ENCODE assay signal across 1 cellular context in the genomic region with DNA sequence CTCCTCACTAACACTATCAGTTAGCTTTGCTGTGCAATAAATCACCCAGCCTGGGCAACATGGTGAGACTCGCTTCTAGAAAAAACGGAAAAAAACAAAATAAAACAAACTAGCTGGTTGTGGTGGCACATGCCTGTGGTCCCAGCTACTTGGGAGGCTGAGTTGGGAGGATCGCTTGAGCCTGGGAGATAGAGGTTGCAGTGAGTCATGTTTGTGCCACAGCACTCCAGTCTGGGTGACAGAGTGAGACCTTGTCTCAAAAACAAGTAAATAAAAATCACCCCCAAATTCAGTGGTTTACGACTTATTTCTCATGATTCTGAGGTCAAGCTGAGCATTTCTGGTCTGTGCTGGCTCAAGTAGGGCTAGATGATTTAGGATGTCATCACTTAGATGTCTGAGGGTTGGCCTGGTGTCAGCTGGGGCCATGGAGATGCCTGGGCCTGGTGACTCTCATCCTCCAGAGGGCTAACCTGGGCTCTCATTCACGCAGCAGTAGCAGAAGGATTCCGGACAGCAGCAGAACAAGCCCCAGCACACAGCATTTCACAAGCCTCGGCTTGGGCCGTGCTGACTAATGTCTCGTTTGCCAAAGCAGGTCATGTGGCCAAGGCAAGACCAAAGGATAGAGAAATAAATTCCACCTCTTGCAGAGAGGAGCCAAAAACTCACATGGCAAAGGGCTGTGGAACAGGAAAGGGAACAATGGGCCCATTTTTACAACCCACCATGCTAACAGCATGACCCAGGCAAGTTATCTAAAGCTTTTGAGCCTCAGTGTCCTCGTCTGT.
A peak's percentile ranks its signal among the peaks of the same experiment; 100 is the strongest.
TF ChIP-seq lines count a peak whose summit lies in the region.

No MANE protein-coding gene starts in this region.

TF ChIP-seq in HepG2, 621 proteins besides CTCF, POLR2A, EP300 and RAD21 (continued from another document and continues in another):
- no peak for TF ChIP-seq KIAA2018 (CRISPR knock-in tag; IDR thresholded peaks at IDR 0.05; ENCODE audit: borderline replicate concordance)
- TF ChIP-seq FOXM1 (CRISPR knock-in tag; IDR thresholded peaks at IDR 0.05), result no peak
- no peak for TF ChIP-seq NFIC (IDR thresholded peaks at IDR 0.05; ENCODE audit: low read length)
- peak; percentile 66; the same call in 1 of the 2 replicates for TF ChIP-seq HNF1B (CRISPR knock-in tag; IDR thresholded peaks at IDR 0.05)
- no peak for TF ChIP-seq ZNF747 (CRISPR knock-in tag; IDR thresholded peaks at IDR 0.05; ENCODE audit: borderline replicate concordance)
- no peak for TF ChIP-seq ZNF10 (CRISPR knock-in tag; IDR thresholded peaks at IDR 0.05; ENCODE audit: borderline replicate concordance, low read depth)
- TF ChIP-seq ZBTB21 (CRISPR knock-in tag; IDR thresholded peaks at IDR 0.05), result no peak
- no peak for TF ChIP-seq ZSCAN12 (CRISPR knock-in tag; IDR thresholded peaks at IDR 0.05)
- TF ChIP-seq, protein P1, sequence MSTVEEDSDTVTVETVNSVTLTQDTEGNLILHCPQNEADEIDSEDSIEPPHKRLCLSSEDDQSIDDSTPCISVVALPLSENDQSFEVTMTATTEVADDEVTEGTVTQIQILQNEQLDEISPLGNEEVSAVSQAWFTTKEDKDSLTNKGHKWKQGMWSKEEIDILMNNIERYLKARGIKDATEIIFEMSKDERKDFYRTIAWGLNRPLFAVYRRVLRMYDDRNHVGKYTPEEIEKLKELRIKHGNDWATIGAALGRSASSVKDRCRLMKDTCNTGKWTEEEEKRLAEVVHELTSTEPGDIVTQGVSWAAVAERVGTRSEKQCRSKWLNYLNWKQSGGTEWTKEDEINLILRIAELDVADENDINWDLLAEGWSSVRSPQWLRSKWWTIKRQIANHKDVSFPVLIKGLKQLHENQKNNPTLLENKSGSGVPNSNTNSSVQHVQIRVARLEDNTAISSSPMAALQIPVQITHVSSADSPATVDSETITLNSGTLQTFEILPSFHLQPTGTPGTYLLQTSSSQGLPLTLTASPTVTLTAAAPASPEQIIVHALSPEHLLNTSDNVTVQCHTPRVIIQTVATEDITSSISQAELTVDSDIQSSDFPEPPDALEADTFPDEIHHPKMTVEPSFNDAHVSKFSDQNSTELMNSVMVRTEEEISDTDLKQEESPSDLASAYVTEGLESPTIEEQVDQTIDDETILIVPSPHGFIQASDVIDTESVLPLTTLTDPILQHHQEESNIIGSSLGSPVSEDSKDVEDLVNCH (CRISPR knock-in tag; IDR thresholded peaks at IDR 0.05), result no peak
- no peak for TF ChIP-seq SRF (IDR thresholded peaks at IDR 0.05; ENCODE audit: low read depth, low read length)
- TF ChIP-seq ZNF552 (CRISPR knock-in tag; IDR thresholded peaks at IDR 0.05; ENCODE audit: borderline replicate concordance), result no peak
- TF ChIP-seq ZMAT3 (CRISPR knock-in tag; conservative IDR thresholded peaks at IDR 0.05), result no peak
- TF ChIP-seq MEIS1 (CRISPR knock-in tag; IDR thresholded peaks at IDR 0.05; ENCODE audit: borderline replicate concordance), result no peak
- TF ChIP-seq, protein P2, sequence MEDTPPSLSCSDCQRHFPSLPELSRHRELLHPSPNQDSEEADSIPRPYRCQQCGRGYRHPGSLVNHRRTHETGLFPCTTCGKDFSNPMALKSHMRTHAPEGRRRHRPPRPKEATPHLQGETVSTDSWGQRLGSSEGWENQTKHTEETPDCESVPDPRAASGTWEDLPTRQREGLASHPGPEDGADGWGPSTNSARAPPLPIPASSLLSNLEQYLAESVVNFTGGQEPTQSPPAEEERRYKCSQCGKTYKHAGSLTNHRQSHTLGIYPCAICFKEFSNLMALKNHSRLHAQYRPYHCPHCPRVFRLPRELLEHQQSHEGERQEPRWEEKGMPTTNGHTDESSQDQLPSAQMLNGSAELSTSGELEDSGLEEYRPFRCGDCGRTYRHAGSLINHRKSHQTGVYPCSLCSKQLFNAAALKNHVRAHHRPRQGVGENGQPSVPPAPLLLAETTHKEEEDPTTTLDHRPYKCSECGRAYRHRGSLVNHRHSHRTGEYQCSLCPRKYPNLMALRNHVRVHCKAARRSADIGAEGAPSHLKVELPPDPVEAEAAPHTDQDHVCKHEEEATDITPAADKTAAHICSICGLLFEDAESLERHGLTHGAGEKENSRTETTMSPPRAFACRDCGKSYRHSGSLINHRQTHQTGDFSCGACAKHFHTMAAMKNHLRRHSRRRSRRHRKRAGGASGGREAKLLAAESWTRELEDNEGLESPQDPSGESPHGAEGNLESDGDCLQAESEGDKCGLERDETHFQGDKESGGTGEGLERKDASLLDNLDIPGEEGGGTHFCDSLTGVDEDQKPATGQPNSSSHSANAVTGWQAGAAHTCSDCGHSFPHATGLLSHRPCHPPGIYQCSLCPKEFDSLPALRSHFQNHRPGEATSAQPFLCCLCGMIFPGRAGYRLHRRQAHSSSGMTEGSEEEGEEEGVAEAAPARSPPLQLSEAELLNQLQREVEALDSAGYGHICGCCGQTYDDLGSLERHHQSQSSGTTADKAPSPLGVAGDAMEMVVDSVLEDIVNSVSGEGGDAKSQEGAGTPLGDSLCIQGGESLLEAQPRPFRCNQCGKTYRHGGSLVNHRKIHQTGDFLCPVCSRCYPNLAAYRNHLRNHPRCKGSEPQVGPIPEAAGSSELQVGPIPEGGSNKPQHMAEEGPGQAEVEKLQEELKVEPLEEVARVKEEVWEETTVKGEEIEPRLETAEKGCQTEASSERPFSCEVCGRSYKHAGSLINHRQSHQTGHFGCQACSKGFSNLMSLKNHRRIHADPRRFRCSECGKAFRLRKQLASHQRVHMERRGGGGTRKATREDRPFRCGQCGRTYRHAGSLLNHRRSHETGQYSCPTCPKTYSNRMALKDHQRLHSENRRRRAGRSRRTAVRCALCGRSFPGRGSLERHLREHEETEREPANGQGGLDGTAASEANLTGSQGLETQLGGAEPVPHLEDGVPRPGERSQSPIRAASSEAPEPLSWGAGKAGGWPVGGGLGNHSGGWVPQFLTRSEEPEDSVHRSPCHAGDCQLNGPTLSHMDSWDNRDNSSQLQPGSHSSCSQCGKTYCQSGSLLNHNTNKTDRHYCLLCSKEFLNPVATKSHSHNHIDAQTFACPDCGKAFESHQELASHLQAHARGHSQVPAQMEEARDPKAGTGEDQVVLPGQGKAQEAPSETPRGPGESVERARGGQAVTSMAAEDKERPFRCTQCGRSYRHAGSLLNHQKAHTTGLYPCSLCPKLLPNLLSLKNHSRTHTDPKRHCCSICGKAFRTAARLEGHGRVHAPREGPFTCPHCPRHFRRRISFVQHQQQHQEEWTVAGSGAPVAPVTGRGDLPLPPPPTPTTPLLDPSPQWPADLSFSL (CRISPR knock-in tag; IDR thresholded peaks at IDR 0.05), result no peak
- no peak for TF ChIP-seq SSRP1 (CRISPR knock-in tag; IDR thresholded peaks at IDR 0.05)
- TF ChIP-seq YEATS2 (CRISPR knock-in tag; IDR thresholded peaks at IDR 0.05; ENCODE audit: borderline replicate concordance), result 0 out of 2 replicates have a peak, but pooled peaks have one; percentile 20
- TF ChIP-seq MIER2 (CRISPR knock-in tag; IDR thresholded peaks at IDR 0.05), result no peak
- TF ChIP-seq DMAP1 (CRISPR knock-in tag; IDR thresholded peaks at IDR 0.05), result 0 out of 2 replicates have a peak, but pooled peaks have one; percentile 20
- no peak for TF ChIP-seq FOXC1 (CRISPR knock-in tag; IDR thresholded peaks at IDR 0.05; ENCODE audit: borderline replicate concordance)
- peak; percentile 61 for TF ChIP-seq SPEN (CRISPR knock-in tag; IDR thresholded peaks at IDR 0.05; ENCODE audit: low read depth)
- TF ChIP-seq MZF1 (CRISPR knock-in tag; IDR thresholded peaks at IDR 0.05; ENCODE audit: borderline replicate concordance), result no peak
- TF ChIP-seq TBP (CRISPR knock-in tag; IDR thresholded peaks at IDR 0.05), result no peak
- TF ChIP-seq CAMTA2 (CRISPR knock-in tag; IDR thresholded peaks at IDR 0.05; ENCODE audit: borderline replicate concordance), result no peak
- TF ChIP-seq HCFC1 (IDR thresholded peaks at IDR 0.05; ENCODE audit: low read depth, low read length), result peak; percentile 24; the same call in 1 of the 2 replicates
- TF ChIP-seq KLF6 (CRISPR knock-in tag; IDR thresholded peaks at IDR 0.05), result no peak
- no peak for TF ChIP-seq JUN (CRISPR knock-in tag; IDR thresholded peaks at IDR 0.05)
- no peak for TF ChIP-seq FIP1L1 (IDR thresholded peaks at IDR 0.05; ENCODE audit: borderline replicate concordance, insufficient read depth, low read depth, low read length)
- no peak for TF ChIP-seq TCF12 (IDR thresholded peaks at IDR 0.05)
- no peak for TF ChIP-seq TCF12 (CRISPR knock-in tag; IDR thresholded peaks at IDR 0.05)
- TF ChIP-seq ZBTB2 (CRISPR knock-in tag; IDR thresholded peaks at IDR 0.05; ENCODE audit: low read depth), result no peak
- peak; percentile 97 for TF ChIP-seq ZNF12 (CRISPR knock-in tag; IDR thresholded peaks at IDR 0.05)
- TF ChIP-seq, protein P3, sequence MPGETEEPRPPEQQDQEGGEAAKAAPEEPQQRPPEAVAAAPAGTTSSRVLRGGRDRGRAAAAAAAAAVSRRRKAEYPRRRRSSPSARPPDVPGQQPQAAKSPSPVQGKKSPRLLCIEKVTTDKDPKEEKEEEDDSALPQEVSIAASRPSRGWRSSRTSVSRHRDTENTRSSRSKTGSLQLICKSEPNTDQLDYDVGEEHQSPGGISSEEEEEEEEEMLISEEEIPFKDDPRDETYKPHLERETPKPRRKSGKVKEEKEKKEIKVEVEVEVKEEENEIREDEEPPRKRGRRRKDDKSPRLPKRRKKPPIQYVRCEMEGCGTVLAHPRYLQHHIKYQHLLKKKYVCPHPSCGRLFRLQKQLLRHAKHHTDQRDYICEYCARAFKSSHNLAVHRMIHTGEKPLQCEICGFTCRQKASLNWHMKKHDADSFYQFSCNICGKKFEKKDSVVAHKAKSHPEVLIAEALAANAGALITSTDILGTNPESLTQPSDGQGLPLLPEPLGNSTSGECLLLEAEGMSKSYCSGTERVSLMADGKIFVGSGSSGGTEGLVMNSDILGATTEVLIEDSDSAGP (CRISPR knock-in tag; IDR thresholded peaks at IDR 0.05; ENCODE audit: borderline replicate concordance), result no peak; the same call in 1 of the 2 replicates
